1 cellular context compared by ENCODE assay signal in the genomic region with DNA sequence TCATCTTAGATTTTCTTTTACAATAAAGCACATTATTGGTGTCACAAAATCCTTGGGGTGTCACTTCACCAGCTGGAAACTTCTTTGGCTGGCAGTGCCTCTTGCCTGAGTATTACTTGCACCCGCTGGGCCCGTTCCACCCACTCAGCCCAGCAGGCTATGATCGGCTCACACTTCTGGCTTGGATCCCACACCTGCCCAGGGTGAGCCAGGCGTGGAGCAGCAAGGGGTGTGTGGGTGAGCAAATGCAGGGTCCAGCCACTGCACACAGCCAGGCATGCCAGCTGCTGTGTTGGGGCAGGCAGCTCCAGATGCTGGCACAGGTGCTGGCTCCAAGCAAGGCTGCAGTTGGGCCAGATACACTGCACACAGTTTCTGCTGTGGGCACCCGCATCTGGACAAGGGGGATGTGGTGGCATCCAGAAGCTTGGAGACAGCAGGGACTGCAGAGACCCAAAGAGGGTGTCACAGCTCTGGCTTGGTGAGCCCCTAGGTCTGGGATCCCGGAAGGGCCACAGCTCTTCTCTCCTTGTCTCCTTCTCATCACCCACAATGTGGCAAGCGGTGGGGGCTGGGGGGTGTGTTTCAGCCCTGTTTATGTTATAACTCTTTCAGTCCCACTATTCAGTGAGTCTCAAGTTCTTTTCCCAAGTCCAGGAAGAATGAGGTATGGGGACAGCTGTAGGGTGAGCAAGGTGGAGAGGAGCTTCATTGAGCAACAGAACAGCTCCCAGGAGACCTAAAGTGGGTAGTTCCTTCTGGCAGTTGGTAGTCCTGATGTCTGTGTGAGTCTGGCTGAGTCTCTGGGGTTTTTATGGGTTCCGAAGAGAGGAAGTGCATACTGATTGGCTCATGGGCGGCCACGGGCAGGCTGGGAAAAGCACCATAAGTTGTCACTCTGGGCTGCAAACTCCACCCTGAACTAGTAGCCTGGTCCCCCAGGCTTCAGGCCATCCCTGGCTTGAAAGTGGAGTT.
A peak's percentile ranks its signal among the peaks of the same experiment; 100 is the strongest.
TF ChIP-seq lines count a peak whose summit lies in the region.

No MANE protein-coding gene starts in this region.

TF ChIP-seq in HEK293, 187 proteins besides CTCF, POLR2A, EP300 and RAD21 (continued from another document):
- no peak for TF ChIP-seq ZNF704 (tag by site-specific recombination; IDR thresholded peaks at IDR 0.05)
- no peak for TF ChIP-seq ZNF23 (tag by site-specific recombination; IDR thresholded peaks at IDR 0.05; ENCODE audit: borderline replicate concordance)
- TF ChIP-seq ZNF530 (tag by site-specific recombination; IDR thresholded peaks at IDR 0.05; ENCODE audit: low read depth) = no peak
- TF ChIP-seq ZSCAN16 (tag by site-specific recombination; IDR thresholded peaks at IDR 0.05) = no peak
- TF ChIP-seq ZNF157 (tag by site-specific recombination; IDR thresholded peaks at IDR 0.05) = no peak
- no peak for TF ChIP-seq ZNF514 (tag by site-specific recombination; IDR thresholded peaks at IDR 0.05)
- 0 out of 2 replicates have a peak, but pooled peaks have one; percentile 48 for TF ChIP-seq ZIC2 (tag by site-specific recombination; IDR thresholded peaks at IDR 0.05)
- TF ChIP-seq ZNF394 (tag by site-specific recombination; IDR thresholded peaks at IDR 0.05; ENCODE audit: borderline replicate concordance) = no peak
- no peak for TF ChIP-seq ZNF169 (tag by site-specific recombination; IDR thresholded peaks at IDR 0.05)
- TF ChIP-seq ZNF558 (tag by site-specific recombination; IDR thresholded peaks at IDR 0.05) = no peak
